ENCODE assay signal across 8 cellular contexts in the genomic region with DNA sequence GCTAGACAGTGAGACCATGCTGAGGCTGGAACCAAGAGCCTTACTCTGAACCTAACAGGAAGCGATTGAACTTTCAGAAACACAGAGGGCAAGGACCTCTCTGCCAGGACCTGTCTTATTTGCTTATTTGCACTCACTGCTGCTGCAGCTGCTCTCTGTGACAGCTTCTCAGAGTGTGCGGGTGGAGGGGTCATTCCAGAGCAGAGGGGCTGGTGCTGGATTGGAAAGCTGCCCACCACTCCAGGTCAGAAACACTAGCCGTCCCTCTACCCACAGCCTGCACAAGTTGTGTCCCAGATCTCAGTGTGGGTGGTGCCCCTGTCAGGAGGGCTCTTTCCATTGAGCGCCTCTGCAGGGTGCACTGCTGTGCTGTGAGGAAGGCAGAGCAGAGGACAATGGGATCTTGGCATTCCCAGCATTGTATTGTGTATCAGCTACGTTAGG.
DNase-seq lines count a peak whose midpoint lies in the region; ATAC-seq lines count a peak whose summit lies in the region.

No MANE protein-coding gene starts in this region.

- peak; percentile 78 for ATAC-seq in HG03139 (IDR thresholded peaks at IDR 0.05; ENCODE audit: unreplicated experiment)
- peak; percentile 68 for ATAC-seq in stimulated activated naive CD8-positive, alpha-beta T cell treated with anti-CD3 and anti-CD28 coated beads, Interleukin-15, amount 100 ng/mL, for 72 hours

- peak overlapping the region; percentile 37 for H3K4me3 Mint-ChIP-seq in activated naive CD4-positive, alpha-beta T cell treated with anti-CD3 and anti-CD28 coated beads, Interleukin-2, amount 10 ng/mL, durations not matched to agents 7 days and 5 days
- H3K4me3 Mint-ChIP-seq in stimulated activated naive CD8-positive, alpha-beta T cell treated with anti-CD3 and anti-CD28 coated beads, Interleukin-15, amount 100 ng/mL, for 72 hours, result peak overlapping the region; percentile 4 to 58

- CTCF ChIA-PET in activated naive CD4-positive, alpha-beta T cell treated with anti-CD3 and anti-CD28 coated beads, Interleukin-2, amount 10 ng/mL, durations not matched to agents 7 days and 5 days (lab: Charles Lee), result interaction anchor here (2.0 kb wide), 1 partner anchor 223 kb away, joined by 5 read pairs; no protein-coding TSS in a partner anchor

- peak overlapping the region; percentile 80 for H3K27ac ChIP-seq in caudate nucleus (ENCODE audit: low read depth, low read length)

- H3K36me3 Mint-ChIP-seq in activated naive CD4-positive, alpha-beta T cell treated with anti-CD3 and anti-CD28 coated beads, Interleukin-2, amount 10 ng/mL, durations not matched to agents 7 days and 5 days, result peaks cover 8% of the 10 kb centered on the region

- no peaks in the 10 kb centered on the region for H3K4me1 Mint-ChIP-seq in activated naive CD4-positive, alpha-beta T cell treated with anti-CD3 and anti-CD28 coated beads, Interleukin-2, amount 10 ng/mL, durations not matched to agents 7 days and 5 days
- peaks cover 6% of the 10 kb centered on the region for H3K4me1 Mint-ChIP-seq in stimulated activated naive CD8-positive, alpha-beta T cell treated with anti-CD3 and anti-CD28 coated beads, Interleukin-15, amount 100 ng/mL, for 72 hours

- peak overlapping the region; percentile 73 for H3K27ac Mint-ChIP-seq in activated naive CD4-positive, alpha-beta T cell treated with anti-CD3 and anti-CD28 coated beads, Interleukin-2, amount 10 ng/mL, durations not matched to agents 7 days and 5 days
- H3K27ac Mint-ChIP-seq in stimulated activated naive CD8-positive, alpha-beta T cell treated with anti-CD3 and anti-CD28 coated beads, Interleukin-15, amount 100 ng/mL, for 72 hours, result no peak overlapping the region

- peak; percentile 41 for DNase-seq in activated naive CD4-positive, alpha-beta T cell treated with anti-CD3 and anti-CD28 coated beads, Interleukin-2, amount 10 ng/mL, durations not matched to agents 7 days and 5 days
- DNase-seq in activated naive CD4-positive, alpha-beta T cell treated with anti-CD3 and anti-CD28 coated beads, Interleukin-2, amount 50 U/mL, for 16 hours, result no peak
- DNase-seq in caudate nucleus (lab: John Stamatoyannopoulos, UW) (peak in 20 of 61 donors; percentile 24 to 74 (median 42)), NCI-H2196 treated with DMSO at 0.1 percent for 48 hours (lab: John Stamatoyannopoulos, UW; ENCODE audit: unreplicated experiment) (no peak), DMS153 treated with DMSO at 0.1 percent for 48 hours (lab: John Stamatoyannopoulos, UW; ENCODE audit: unreplicated experiment) (no peak)
- no peak for DNase-seq in stimulated activated naive CD8-positive, alpha-beta T cell treated with anti-CD3 and anti-CD28 coated beads, Interleukin-15, amount 100 ng/mL, for 72 hours
- no peak for DNase-seq in stimulated activated naive CD4-positive, alpha-beta T cell (lab: John Stamatoyannopoulos, UW)

- H3K27me3 Mint-ChIP-seq in activated naive CD4-positive, alpha-beta T cell treated with anti-CD3 and anti-CD28 coated beads, Interleukin-2, amount 10 ng/mL, durations not matched to agents 7 days and 5 days, result no peaks in the 10 kb centered on the region
- no peaks in the 10 kb centered on the region for H3K27me3 Mint-ChIP-seq in stimulated activated naive CD8-positive, alpha-beta T cell treated with anti-CD3 and anti-CD28 coated beads, Interleukin-15, amount 100 ng/mL, for 72 hours

- no peaks in the 10 kb centered on the region for H3K9me3 Mint-ChIP-seq in activated naive CD4-positive, alpha-beta T cell treated with anti-CD3 and anti-CD28 coated beads, Interleukin-2, amount 10 ng/mL, durations not matched to agents 7 days and 5 days
- no peaks in the 10 kb centered on the region for H3K9me3 Mint-ChIP-seq in stimulated activated naive CD8-positive, alpha-beta T cell treated with anti-CD3 and anti-CD28 coated beads, Interleukin-15, amount 100 ng/mL, for 72 hours
